25 cellular contexts compared by ENCODE assay signal in the genomic region with DNA sequence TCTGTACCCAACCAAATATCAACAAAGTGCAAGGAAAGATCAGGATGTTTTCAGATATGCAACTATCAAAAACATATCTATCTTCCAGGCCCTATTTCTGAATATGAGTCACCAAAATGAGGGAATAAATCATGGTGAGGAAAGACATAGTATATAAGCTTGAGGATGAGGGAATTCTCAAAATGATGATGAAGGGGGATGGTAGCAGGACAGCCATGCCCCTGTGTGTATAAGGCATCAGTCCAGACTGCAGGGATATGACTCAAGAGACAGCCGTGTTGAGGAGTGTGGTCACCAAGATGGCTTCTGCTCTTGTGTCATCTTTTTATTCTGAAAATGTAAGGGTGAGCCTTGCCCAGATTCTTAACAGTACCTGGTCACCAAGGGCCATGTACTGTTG. TPM values are rescaled to one million over a fixed set of nuclear protein-coding genes. Genes with fewer than 3 reads are reported as not detected.
DNase-seq lines count a peak whose midpoint lies in the region; ATAC-seq and TF ChIP-seq lines count a peak whose summit lies in the region.
"Had no signal": no experiment of that assay in that cellular context is flagged by ENCODE, and none has a peak within 500 bp of the region (broad histone marks: within the 10 kb centered on the region; RNA-seq: fewer than 3 reads in every experiment).

No MANE protein-coding gene starts in this region.

- H3K27ac ChIP-seq in PC-3 (ENCODE audit: low read length) (no peak overlapping the region), hepatocyte (no peak overlapping the region)
- H3K27ac ChIP-seq: C4-2B, SJSA1 had no signal

- H3K4me1 ChIP-seq in PC-3 (ENCODE audit: insufficient read depth, low read length) (peaks cover 3% of the 10 kb centered on the region; the same call in 1 of the 2 replicates), hepatocyte (ENCODE audit: insufficient read depth) (no peaks in the 10 kb centered on the region)

- no TSS peak for BruUV-seq in PC-3 (replicated peaks; lab: Mats Ljungman, UMichigan)

- no peaks in the 10 kb centered on the region for H3K9me3 ChIP-seq in PC-3 (ENCODE audit: low read length)
- H3K9me3 ChIP-seq in hepatocyte (ENCODE audit: low read depth) = no peaks in the 10 kb centered on the region
- H3K9me3 ChIP-seq: SJSA1 had no signal

- WGBS in hepatocyte (ENCODE audit: low lambda C conversion rate, missing lambda C conversion rate) = 88% methylated on average over 1 of the region's 1 CpG

- POLR2A ChIA-PET in PC-3 (lab: Charles Lee; ENCODE audit: unreplicated experiment) = no interaction called here

- intact Hi-C loops in PC-3 (cut with micrococcal nuclease) = no loop called here

- no peak overlapping the region for H3K9ac ChIP-seq in PC-3 (ENCODE audit: low read length)

- H3K27me3 ChIP-seq in PC-3 (ENCODE audit: low read length) = no peaks in the 10 kb centered on the region
- no peaks in the 10 kb centered on the region for H3K27me3 ChIP-seq in hepatocyte
- H3K27me3 ChIP-seq: SJSA1 had no signal

- no peak overlapping the region for H3K4me3 ChIP-seq in PC-3 (ENCODE audit: low read length)
- no peak overlapping the region for H3K4me3 ChIP-seq in hepatocyte
- H3K4me3 ChIP-seq: SJSA1 had no signal

- no peaks in the 10 kb centered on the region for H3K9me2 ChIP-seq in PC-3 (replicated peaks; ENCODE audit: low read length)
- H3K9me2 ChIP-seq in hepatocyte (replicated peaks; ENCODE audit: insufficient read depth) = no peaks in the 10 kb centered on the region

- peak; percentile 5 for DNase-seq in stimulated activated CD4-positive, alpha-beta T cell treated with anti-CD3 and anti-CD28 coated beads, Interleukin-1b, Interleukin-23, amount 100 ng/mL, for 48 hours
- DNase-seq in stimulated activated CD4-positive, alpha-beta T cell treated with anti-CD3 and anti-CD28 coated beads, Interleukin-15, amount 100 ng/mL, for 24 hours = no peak
- DNase-seq in PC-3 = peak; percentile 60
- peak; percentile 4 for DNase-seq in fibroblast of gingiva (ENCODE audit: low read depth)
- no peak for DNase-seq in hepatocyte (ENCODE audit: low spot score)
- DNase-seq in inferior parietal cortex (ENCODE audit: extremely low spot score) = no peak
- no peak for DNase-seq in activated CD4-positive, alpha-beta T cell treated with anti-CD3 and anti-CD28 coated beads, Interleukin-2, amount 50 U/mL, for 1 hour
- DNase-seq: ACHN; activated CD8-positive, alpha-beta memory T cell treated with anti-CD3 and anti-CD28 coated beads, Interleukin-2, amount 10 ng/mL, durations not matched to agents 7 days and 5 days; effector CD8-positive, alpha-beta T cell; left cardiac atrium; mesendoderm; naive thymus-derived CD4-positive, alpha-beta T cell; NCI-H187 treated with DMSO at 0.1 percent for 48 hours; NCI-H2227 treated with DMSO at 0.1 percent for 48 hours; retina; stimulated activated CD4-positive, alpha-beta T cell treated with anti-CD3 and anti-CD28 coated beads, Interleukin-4, amount 100 ng/mL, for 4 hours; T-helper 1 cell had no signal

- no peak for TF ChIP-seq CTCF in PC-3 (conservative IDR thresholded peaks at IDR 0.05; ENCODE audit: low read depth, low read length)
- TF ChIP-seq CTCF in hepatocyte (IDR thresholded peaks at IDR 0.05; ENCODE audit: poor library complexity) = no peak

- H3K36me3 ChIP-seq in PC-3 (ENCODE audit: low read depth, low read length) (no peaks in the 10 kb centered on the region), hepatocyte (replicated peaks; ENCODE audit: insufficient read depth, low read depth) (no peaks in the 10 kb centered on the region)
- H3K36me3 ChIP-seq: SJSA1 had no signal

- CTCF ChIA-PET in PC-3 (lab: Charles Lee) = no interaction called here

- ATAC-seq in PC-3 = peak; percentile 64
- ATAC-seq in GM18519 (IDR thresholded peaks at IDR 0.05; ENCODE audit: low FRiP score, unreplicated experiment) = no peak
- ATAC-seq: activated CD8-positive, alpha-beta memory T cell treated with anti-CD3 and anti-CD28 coated beads, Interleukin-2, amount 10 ng/mL, durations not matched to agents 7 days and 5 days; esophagus mucosa; left cardiac atrium; naive thymus-derived CD4-positive, alpha-beta T cell had no signal

- peak overlapping the region; percentile 1; the same call in 1 of the 2 replicates for H2AFZ ChIP-seq in PC-3 (ENCODE audit: low read length)
- no peak overlapping the region for H2AFZ ChIP-seq in hepatocyte

- H3F3A ChIP-seq in PC-3 (ENCODE audit: low read length, unreplicated experiment) = no peaks in the 10 kb centered on the region

- H3K79me2 ChIP-seq in PC-3 (ENCODE audit: low read length) (no peaks in the 10 kb centered on the region), hepatocyte (no peaks in the 10 kb centered on the region)

- H3K4me2 ChIP-seq in PC-3 (ENCODE audit: low read length) = no peak overlapping the region
- H3K4me2 ChIP-seq in hepatocyte = no peak overlapping the region

- H4K20me1 ChIP-seq in PC-3 (ENCODE audit: low read length) (no peaks in the 10 kb centered on the region), hepatocyte (ENCODE audit: insufficient read depth, poor library complexity, severe bottlenecking) (no peaks in the 10 kb centered on the region)

RNA-seq across cellular contexts. Expression of gene WDR64, which starts 4.4 kb away (rescaled TPM):
- not detected in 2 replicates for total RNA-seq in PC-3 (2014; rRNA removed)
- 0.07 TPM in 1 of 2 replicates, not detected in the other for total RNA-seq in hepatocyte
- polyA plus RNA-seq in hepatocyte = not detected in 2 replicates
- total RNA-seq: activated naive CD4-positive, alpha-beta T cell treated with anti-CD3 and anti-CD28 coated beads, Interleukin-2, amount 50 U/mL, for 72 hours; esophagus mucosa; H4; left cardiac atrium; osteocyte had no signal

RNA-seq across cellular contexts. Expression of gene CHML, which starts 7.5 kb away (rescaled TPM):
- 54.5 and 68.6 TPM in 2 replicates for total RNA-seq in PC-3 (2014; rRNA removed)
- total RNA-seq in hepatocyte = 20.9 and 21.1 TPM in 2 replicates
- 3.9 and 4.4 TPM in 2 replicates for polyA plus RNA-seq in hepatocyte

RNA-seq across cellular contexts. Expression of gene OPN3, which starts 7.5 kb away (rescaled TPM):
- 44.8 and 45.5 TPM in 2 replicates for total RNA-seq in PC-3 (2014; rRNA removed)
- total RNA-seq in hepatocyte = 39.6 and 40.0 TPM in 2 replicates
- polyA plus RNA-seq in hepatocyte = 73.2 and 75.8 TPM in 2 replicates

Comparison
In these comparisons a context has a peak if more than half of its experiments do, and no peak if none do; other contexts are left out.
1. DNase-seq: peak in stimulated activated CD4-positive, alpha-beta T cell treated with anti-CD3 and anti-CD28 coated beads, Interleukin-1b, Interleukin-23, amount 100 ng/mL, for 48 hours (single experiment), PC-3 (single experiment) and fibroblast of gingiva (single experiment); none in stimulated activated CD4-positive, alpha-beta T cell treated with anti-CD3 and anti-CD28 coated beads, Interleukin-15, amount 100 ng/mL, for 24 hours (single experiment), hepatocyte (single experiment), inferior parietal cortex (single experiment) and activated CD4-positive, alpha-beta T cell treated with anti-CD3 and anti-CD28 coated beads, Interleukin-2, amount 50 U/mL, for 1 hour (single experiment).